In the genomic region with DNA sequence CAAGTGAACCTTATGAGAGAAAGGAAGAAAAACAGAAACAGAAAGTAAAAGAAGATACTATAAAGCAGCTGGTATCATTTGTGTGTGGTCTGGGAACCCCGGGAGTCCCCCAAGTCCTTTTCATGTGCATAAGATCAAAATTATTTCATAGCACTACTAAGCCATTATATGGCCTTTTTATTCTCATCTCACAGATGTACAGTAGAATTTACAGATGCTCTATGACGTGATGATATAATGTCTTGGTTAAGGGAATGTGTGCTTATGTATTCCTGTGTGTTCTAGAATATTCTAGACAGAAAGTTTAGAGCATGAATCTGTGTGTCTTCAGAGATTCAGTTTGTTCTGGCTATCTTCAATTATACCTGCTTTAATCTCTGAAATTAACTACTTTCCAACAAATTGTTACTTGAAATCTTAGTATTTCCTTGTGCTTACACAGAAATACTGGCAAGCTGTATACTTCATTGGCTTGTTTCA, we compare ENCODE assay signal across 11 cellular contexts. TPM values are rescaled to one million over a fixed set of nuclear protein-coding genes. Genes with fewer than 3 reads are reported as not detected.
DNase-seq lines count a peak whose midpoint lies in the region; ATAC-seq and TF ChIP-seq lines count a peak whose summit lies in the region.
"Had no signal": no experiment of that assay in that cellular context is flagged by ENCODE, and none has a peak within 500 bp of the region (broad histone marks: within the 10 kb centered on the region; RNA-seq: fewer than 3 reads in every experiment).

No MANE protein-coding gene starts in this region.

- in situ Hi-C loops in transverse colon (cut with MboI; ENCODE audit: low pct_ligation_motif_present in 1 of 4, low pct_unique_long_range_greater_than_20kb in 1 of 4, low sequenced_read_pairs in 3 of 4): no loop called here

- no peak overlapping the region for H3K27ac ChIP-seq in A673 (ENCODE audit: low read depth, low read length, poor library complexity, severe bottlenecking)
- H3K27ac ChIP-seq in transverse colon: no peak overlapping the region

- H3K9me3 ChIP-seq in A673 (ENCODE audit: low read depth, low read length, poor library complexity, severe bottlenecking) (no peaks in the 10 kb centered on the region), transverse colon (no peaks in the 10 kb centered on the region)

- H3K4me3 Mint-ChIP-seq in endothelial cell (ENCODE audit: unreplicated experiment) (peak overlapping the region; percentile 13), nephron progenitor cell (no peak overlapping the region)

- H3K27ac Mint-ChIP-seq in endothelial cell (ENCODE audit: unreplicated experiment) (no peak overlapping the region), nephron progenitor cell (no peak overlapping the region)
- H3K27ac Mint-ChIP-seq: progenitor cell of endocrine pancreas had no signal

- peaks cover 16% of the 10 kb centered on the region for H3K27me3 Mint-ChIP-seq in endothelial cell (ENCODE audit: unreplicated experiment)
- peaks cover 34% of the 10 kb centered on the region for H3K27me3 Mint-ChIP-seq in nephron progenitor cell (ENCODE audit: low read depth, poor library complexity)

- no peak for TF ChIP-seq POLR2A in transverse colon (IDR thresholded peaks at IDR 0.05)

- no peaks in the 10 kb centered on the region for H3K27me3 ChIP-seq in A673 (replicated peaks; ENCODE audit: insufficient read depth, low read depth, low read length, poor library complexity)
- no peaks in the 10 kb centered on the region for H3K27me3 ChIP-seq in transverse colon

- POLR2A ChIA-PET in A673 (lab: Charles Lee; ENCODE audit: low non-redundant PET): no interaction called here

- peaks cover 55% of the 10 kb centered on the region for H3K36me3 Mint-ChIP-seq in endothelial cell (ENCODE audit: low read depth, unreplicated experiment)
- peaks cover 72% of the 10 kb centered on the region for H3K36me3 Mint-ChIP-seq in nephron progenitor cell (ENCODE audit: low read depth)

- CTCF ChIA-PET in A673 (lab: Charles Lee): no interaction called here

- DNase-seq in endothelial cell (ENCODE audit: low spot score): no peak
- no peak for DNase-seq in A673 (ENCODE audit: low spot score)
- no peak for DNase-seq in transverse colon
- no peak for DNase-seq in hippocampal formation (lab: John Stamatoyannopoulos, UW)
- DNase-seq in nephron progenitor cell: no peak
- DNase-seq: cortex of kidney, NCI-H524 treated with DMSO at 0.1 percent for 48 hours had no signal

- H3K4me1 ChIP-seq in A673 (ENCODE audit: insufficient read depth, low read length, poor library complexity, severe bottlenecking): no peaks in the 10 kb centered on the region
- no peaks in the 10 kb centered on the region for H3K4me1 ChIP-seq in transverse colon

- H3K4me1 Mint-ChIP-seq in endothelial cell (ENCODE audit: unreplicated experiment) (peaks cover 7% of the 10 kb centered on the region), nephron progenitor cell (no peaks in the 10 kb centered on the region)

- TF ChIP-seq EP300 in transverse colon (IDR thresholded peaks at IDR 0.05; ENCODE audit: low read depth): no peak

- H3K9me3 Mint-ChIP-seq in endothelial cell (ENCODE audit: unreplicated experiment): no peaks in the 10 kb centered on the region
- no peaks in the 10 kb centered on the region for H3K9me3 Mint-ChIP-seq in nephron progenitor cell

- ATAC-seq in GM18520 (IDR thresholded peaks at IDR 0.05; ENCODE audit: unreplicated experiment): peak; percentile 80
- ATAC-seq in GM21390 (IDR thresholded peaks at IDR 0.05; ENCODE audit: unreplicated experiment): peak; percentile 74
- ATAC-seq in HG03469 (IDR thresholded peaks at IDR 0.05; ENCODE audit: unreplicated experiment): peak; percentile 59

- no TSS peak for BruUV-seq in A673 (replicated peaks; lab: Mats Ljungman, UMichigan)

- H3K4me3 ChIP-seq in A673 (ENCODE audit: low read depth, low read length, poor library complexity, severe bottlenecking): no peak overlapping the region
- no peak overlapping the region for H3K4me3 ChIP-seq in transverse colon

- H3K36me3 ChIP-seq in A673 (ENCODE audit: insufficient read depth, low read length, poor library complexity, severe bottlenecking) (no peaks in the 10 kb centered on the region), transverse colon (no peaks in the 10 kb centered on the region)

- WGBS in transverse colon (ENCODE audit: low coverage in 1 of 2), 2 donors: 41 to 55% methylated on average over 2 of the region's 2 CpGs

- TF ChIP-seq CTCF in endothelial cell (IDR thresholded peaks at IDR 0.05; ENCODE audit: unreplicated experiment) (no peak), A673 (conservative IDR thresholded peaks at IDR 0.05; ENCODE audit: low read depth, low read length) (no peak), transverse colon (IDR thresholded peaks at IDR 0.05) (no peak), nephron progenitor cell (IDR thresholded peaks at IDR 0.05) (no peak)

- intact Hi-C loops in A673 (cut with micrococcal nuclease; ENCODE audit: unreplicated experiment): no loop called here
- intact Hi-C loops in transverse colon (cut with DNase I; ENCODE audit: low total_unique reads): no loop called here

RNA-seq across cellular contexts. Expression of gene TPP1, which starts 8.6 kb away (rescaled TPM):
- total RNA-seq in endothelial cell (ENCODE audit: unreplicated experiment) (52.9 TPM), A673 (2021) (42.2 and 53.0 TPM in 2 replicates), transverse colon (100 to 1,000 TPM in 1 of 4 donors, 10 to 100 TPM in 3; 64.0 to 114 (median 74.0) TPM)

RNA-seq across cellular contexts. Expression of gene TAF10, which starts 15.8 kb away (rescaled TPM):
- 62.2 TPM for total RNA-seq in endothelial cell (ENCODE audit: unreplicated experiment)
- 108 and 112 TPM in 2 replicates for total RNA-seq in A673 (2021)
- total RNA-seq in transverse colon: 100 to 1,000 TPM in 1 of 4 donors, 10 to 100 TPM in 3; 35.7 to 114 (median 53.8) TPM

RNA-seq across cellular contexts. Expression of gene ILK, which starts 24.2 kb away (rescaled TPM):
- total RNA-seq in endothelial cell (ENCODE audit: unreplicated experiment) (183 TPM), A673 (2021) (85.2 and 86.5 TPM in 2 replicates), transverse colon (100 to 1,000 TPM; 159 to 211 (median 169) TPM)

RNA-seq across cellular contexts. Expression of gene RRP8, which starts 24.4 kb away (rescaled TPM):
- total RNA-seq in endothelial cell (ENCODE audit: unreplicated experiment): 14.6 TPM
- total RNA-seq in A673 (2021): 19.1 and 21.6 TPM in 2 replicates
- total RNA-seq in transverse colon: 100 to 1,000 TPM in 1 of 4 donors, 10 to 100 TPM in 2, 1 to 10 TPM in 1; 9.7 to 145 (median 48.2) TPM

RNA-seq across cellular contexts. Expression of gene DCHS1, which starts 27.8 kb away (rescaled TPM):
- total RNA-seq in endothelial cell (ENCODE audit: unreplicated experiment): 156 TPM
- 17.6 and 20.1 TPM in 2 replicates for total RNA-seq in A673 (2021)
- 10 to 100 TPM in 3 of 4 donors, 1 to 10 TPM in 1; 5.5 to 17.7 (median 14.0) TPM for total RNA-seq in transverse colon
